29 cellular contexts compared by ENCODE assay signal in genomic region chr6:84255641-84256040, GRCh38.
"Had no signal": no experiment of that assay in that cellular context is flagged by ENCODE, and none has a peak within 500 bp of the region (broad histone marks: within the 10 kb centered on the region; RNA-seq: fewer than 3 reads in every experiment).

No MANE protein-coding gene starts in this region.

- H3K27me3 ChIP-seq: ascending aorta had no signal

- DNase-seq: activated B cell treated with CpG ODN at 0.5 μM for 24 hours; activated CD4-positive, alpha-beta memory T cell treated with anti-CD3 and anti-CD28 coated beads for 36 hours; activated CD4-positive, alpha-beta T cell treated with anti-CD3 and anti-CD28 coated beads for 4 hours; activated CD4-positive, alpha-beta T cell treated with anti-CD3 and anti-CD28 coated beads, Interleukin-2, amount 10 ng/mL, durations not matched to agents 24 days and 14 days; activated CD4-positive, alpha-beta T cell treated with anti-CD3 and anti-CD28 coated beads, Interleukin-2, amount 50 U/mL, for 1 hour; activated CD4-positive, alpha-beta T cell treated with anti-CD3 and anti-CD28 coated beads, Interleukin-2, amount 50 U/mL, for 4 hours; activated CD4-positive, CD25-positive, alpha-beta regulatory T cell treated with anti-CD3 and anti-CD28 coated beads, Interleukin-2, amount 50 U/mL, for 72 hours; activated CD8-positive, alpha-beta memory T cell treated with anti-CD3 and anti-CD28 coated beads, Interleukin-2, amount 10 ng/mL, durations not matched to agents 7 days and 5 days; activated CD8-positive, alpha-beta memory T cell treated with anti-CD3 and anti-CD28 coated beads, Interleukin-2, amount 50 U/mL, for 48 hours; activated CD8-positive, alpha-beta T cell treated with anti-CD3 and anti-CD28 coated beads for 36 hours; activated effector memory CD4-positive, alpha-beta T cell treated with Interleukin-2 at 50 U/mL for 16 hours; activated gamma-delta T cell; activated naive CD4-positive, alpha-beta T cell treated with anti-CD3 and anti-CD28 coated beads, Interleukin-2, amount 10 ng/mL, durations not matched to agents 7 days and 5 days; activated naive CD4-positive, alpha-beta T cell treated with Interleukin-2 at 50 U/mL for 16 hours; activated naive CD8-positive, alpha-beta T cell treated with anti-CD3 and anti-CD28 coated beads, Interleukin-2, amount 10 ng/mL, durations not matched to agents 7 days and 5 days; activated naive CD8-positive, alpha-beta T cell treated with anti-CD3 and anti-CD28 coated beads, Interleukin-2, amount 50 U/mL, for 24 hours; activated T-cell treated with anti-CD3 and anti-CD28 coated beads, Interleukin-2, amount 50 U/mL, for 24 hours; activated T-cell treated with anti-CD3 and anti-CD28 coated beads, Interleukin-2, amount 50 U/mL, for 48 hours; amygdala; anterior cingulate cortex; caudate nucleus; cerebellar nuclear complex; T-helper 2 cell; T-helper 9 cell had no signal

- H3K4me3 ChIP-seq: ascending aorta, cardiac muscle cell had no signal

- FAIRE-seq: bronchial epithelial cell, TTC549 had no signal

- H3K27ac ChIP-seq: ascending aorta, cardiac muscle cell, VCaP had no signal

- H3K36me3 ChIP-seq: ascending aorta, cardiac muscle cell had no signal

- ATAC-seq: activated CD8-positive, alpha-beta memory T cell treated with anti-CD3 and anti-CD28 coated beads, Interleukin-2, amount 10 ng/mL, durations not matched to agents 7 days and 5 days; activated CD8-positive, alpha-beta T cell treated with anti-CD3 and anti-CD28 coated beads for 36 hours; activated naive CD8-positive, alpha-beta T cell treated with anti-CD3 and anti-CD28 coated beads, Interleukin-2, amount 50 U/mL, for 24 hours had no signal

- H3K9me3 ChIP-seq: ascending aorta had no signal
